1 cellular context compared by ENCODE assay signal in genomic region chr7:150503581-150503980, GRCh38.
TF ChIP-seq lines count a peak whose summit lies in the region.

No MANE protein-coding gene starts in this region.

TF ChIP-seq in HepG2, 621 proteins besides CTCF, POLR2A, EP300 and RAD21:
- peak; percentile 95 to 99 for TF ChIP-seq MAFK (conservative IDR thresholded peaks at IDR 0.05 in 1 of 2, IDR thresholded peaks at IDR 0.05 in 1 of 2; ENCODE audit: low read length in 2 of 2)
- TF ChIP-seq ZNF788 (CRISPR knock-in tag; IDR thresholded peaks at IDR 0.05; ENCODE audit: borderline replicate concordance), result no peak
- peak; percentile 98 for TF ChIP-seq MAFF (IDR thresholded peaks at IDR 0.05; ENCODE audit: low read depth, low read length)
- no peak for TF ChIP-seq SETDB1 (CRISPR knock-in tag; IDR thresholded peaks at IDR 0.05; ENCODE audit: borderline replicate concordance)
- TF ChIP-seq U2AF2 (IDR thresholded peaks at IDR 0.05; ENCODE audit: low read depth, low read length), result no peak
